ENCODE assay signal across 14 cellular contexts in genomic region chr10:61986357-61986756, GRCh38.
DNase-seq lines count a peak whose midpoint lies in the region; ATAC-seq and TF ChIP-seq lines count a peak whose summit lies in the region.
"Had no signal": no experiment of that assay in that cellular context is flagged by ENCODE, and none has a peak within 500 bp of the region (broad histone marks: within the 10 kb centered on the region; RNA-seq: fewer than 3 reads in every experiment).

No MANE protein-coding gene starts in this region.

- no peaks in the 10 kb centered on the region for H4K20me1 ChIP-seq in DOHH2 (ENCODE audit: control insufficient read depth, insufficient read depth, low read depth, low read length)

- H3K36me3 ChIP-seq in DOHH2 (ENCODE audit: control insufficient read depth, low read length) (peaks cover 31% of the 10 kb centered on the region), psoas muscle (ENCODE audit: insufficient read depth in 1 of 2, low read depth in 1 of 2) (no peaks in the 10 kb centered on the region)
- H3K36me3 ChIP-seq: right lobe of liver, thyroid gland had no signal

- TF ChIP-seq CTCF in DOHH2 (IDR thresholded peaks at IDR 0.05; ENCODE audit: low read depth, low read length, poor library complexity, severe bottlenecking): no peak
- no peak for TF ChIP-seq CTCF in brain (conservative IDR thresholded peaks at IDR 0.05)
- TF ChIP-seq CTCF in psoas muscle (IDR thresholded peaks at IDR 0.05): no peak

- H3K4me1 ChIP-seq in DOHH2 (ENCODE audit: control insufficient read depth, low read length) (peaks cover 98% of the 10 kb centered on the region), psoas muscle (peaks cover 22% of the 10 kb centered on the region)
- H3K4me1 ChIP-seq: thyroid gland had no signal

- H3K9me2 ChIP-seq in DOHH2 (replicated peaks; ENCODE audit: control insufficient read depth, low read length): no peaks in the 10 kb centered on the region

- H3K27ac ChIP-seq in DOHH2 (ENCODE audit: low read depth, low read length) (peak overlapping the region; percentile 81), psoas muscle (peak overlapping the region; percentile 60)
- H3K27ac ChIP-seq: PC-9, right lobe of liver, thyroid gland had no signal

- peaks cover 28% of the 10 kb centered on the region for H3F3A ChIP-seq in DOHH2 (ENCODE audit: control insufficient read depth, insufficient read depth)

- ATAC-seq in psoas muscle: no peak
- no peak for ATAC-seq in GM21367 (IDR thresholded peaks at IDR 0.05; ENCODE audit: unreplicated experiment)
- ATAC-seq in HG02759 (IDR thresholded peaks at IDR 0.05; ENCODE audit: unreplicated experiment): no peak
- ATAC-seq in GM21390 (IDR thresholded peaks at IDR 0.05; ENCODE audit: unreplicated experiment): no peak
- ATAC-seq: right lobe of liver had no signal

- peaks cover 73% of the 10 kb centered on the region for H3K79me2 ChIP-seq in DOHH2 (ENCODE audit: control insufficient read depth, low read length)

- H3K4me3 ChIP-seq in DOHH2 (ENCODE audit: low read length) (peak overlapping the region; percentile 62), psoas muscle (no peak overlapping the region)
- H3K4me3 ChIP-seq: PC-9, right lobe of liver, thyroid gland had no signal

- 81 to 86% (median 84%) methylated on average over 3 of the region's 3 CpGs for WGBS in psoas muscle, 3 donors

- no peaks in the 10 kb centered on the region for H3K9me3 Mint-ChIP-seq in brain
- H3K9me3 Mint-ChIP-seq: dendritic cell treated with granulocyte-macrophage colony-stimulating factor and Interleukin-4, amounts not matched to agents 40 ng/mL and 50 ng/mL, for 4 days; HFFc6 had no signal

- peak overlapping the region; percentile 80 for H3K4me2 ChIP-seq in DOHH2 (ENCODE audit: low read length)
- H3K4me2 ChIP-seq: PC-9 had no signal

- no peaks in the 10 kb centered on the region for H3K9me3 ChIP-seq in DOHH2 (ENCODE audit: control insufficient read depth, insufficient read depth, low read length)
- H3K9me3 ChIP-seq in psoas muscle: no peaks in the 10 kb centered on the region
- H3K9me3 ChIP-seq: right lobe of liver, thyroid gland had no signal

- no peaks in the 10 kb centered on the region for H3K27me3 ChIP-seq in DOHH2 (ENCODE audit: control insufficient read depth, low read length)
- no peaks in the 10 kb centered on the region for H3K27me3 ChIP-seq in psoas muscle (ENCODE audit: insufficient read depth in 3 of 3, low read length in 2 of 3)
- H3K27me3 ChIP-seq: right lobe of liver, thyroid gland had no signal

- intact Hi-C loops in psoas muscle (cut with DNase I): no loop called here

- peaks cover 3% of the 10 kb centered on the region for H3K36me3 Mint-ChIP-seq in brain

- H3K27me3 Mint-ChIP-seq in brain: peaks cover 4% of the 10 kb centered on the region
- H3K27me3 Mint-ChIP-seq: dendritic cell treated with granulocyte-macrophage colony-stimulating factor and Interleukin-4, amounts not matched to agents 40 ng/mL and 50 ng/mL, for 4 days had no signal

- DNase-seq in NCI-H69 (lab: John Stamatoyannopoulos, UW) (peak; percentile 7), psoas muscle (no peak), NCI-H1436 (lab: John Stamatoyannopoulos, UW) (no peak)
- DNase-seq: HFFc6, NCI-H226, PC-9, right lobe of liver, thyroid gland had no signal

- peak overlapping the region in 3 of 5 experiments; percentile 70 to 91 (median 89) for H3K27ac Mint-ChIP-seq in brain

- peak overlapping the region in 1 of 5 experiments; percentile 55 for H3K4me3 Mint-ChIP-seq in brain
- H3K4me3 Mint-ChIP-seq: dendritic cell treated with granulocyte-macrophage colony-stimulating factor and Interleukin-4, amounts not matched to agents 40 ng/mL and 50 ng/mL, for 4 days had no signal

- peaks cover 77% of the 10 kb centered on the region for H3K4me1 Mint-ChIP-seq in brain
